Comparison of ENCODE assay signal across 8 cellular contexts in genomic region chr7:28922618-28923331, GRCh38. TPM values are rescaled to one million over a fixed set of nuclear protein-coding genes. Genes with fewer than 3 reads are reported as not detected.
DNase-seq lines count a peak whose midpoint lies in the region; ATAC-seq and TF ChIP-seq lines count a peak whose summit lies in the region.

No MANE protein-coding gene starts in this region.

- TF ChIP-seq CTCF in coronary artery (IDR thresholded peaks at IDR 0.05) (peak; percentile 59), right lobe of liver (IDR thresholded peaks at IDR 0.05) (peak; percentile 82 to 91 (median 86))

- no peaks in the 10 kb centered on the region for H3K9me3 Mint-ChIP-seq in CD4-positive, CD25-positive, alpha-beta regulatory T cell

- TF ChIP-seq POLR2A in right lobe of liver (IDR thresholded peaks at IDR 0.05) = no peak

- peaks cover 7% of the 10 kb centered on the region for H3K4me1 ChIP-seq in CD4-positive, CD25-positive, alpha-beta regulatory T cell (ENCODE audit: control insufficient read depth, insufficient read depth, low read length, poor library complexity, severe bottlenecking)
- peaks cover 0 to 16% (median 7%) of the 10 kb centered on the region in 4 donors for H3K4me1 ChIP-seq in right lobe of liver

- DNase-seq in CD4-positive, CD25-positive, alpha-beta regulatory T cell = peak; percentile 19 to 72 (median 39)
- DNase-seq in H7 (peak; percentile 65), NCI-H345 (lab: John Stamatoyannopoulos, UW) (peak; percentile 88), coronary artery (ENCODE audit: low spot score) (no peak), right lobe of liver (peak in 2 of 3 donors; percentile 62 to 74)
- peak; percentile 73 for DNase-seq in activated CD4-positive, alpha-beta T cell treated with anti-CD3 and anti-CD28 coated beads for 48 hours
- DNase-seq in stimulated activated CD4-positive, alpha-beta T cell treated with anti-CD3 and anti-CD28 coated beads, TNF-alpha, amount 100 ng/mL, for 4 hours (ENCODE audit: low read depth in 3 of 3) = peak; percentile 10 to 28 (median 17)

- no peaks in the 10 kb centered on the region for H3K9me3 ChIP-seq in CD4-positive, CD25-positive, alpha-beta regulatory T cell (ENCODE audit: control insufficient read depth in 2 of 2, low read length in 2 of 2)
- H3K9me3 ChIP-seq in right lobe of liver = no peaks in the 10 kb centered on the region

- no peaks in the 10 kb centered on the region for H3K36me3 ChIP-seq in CD4-positive, CD25-positive, alpha-beta regulatory T cell (ENCODE audit: control insufficient read depth, insufficient read depth, low read length)
- no peaks in the 10 kb centered on the region for H3K36me3 ChIP-seq in H7 (replicated peaks; ENCODE audit: control insufficient read depth, insufficient read depth, low read length)
- H3K36me3 ChIP-seq in right lobe of liver = no peaks in the 10 kb centered on the region

- H3K4me3 Mint-ChIP-seq in CD4-positive, CD25-positive, alpha-beta regulatory T cell = peak overlapping the region in 1 of 4 donors; percentile 25

- peak overlapping the region in 1 of 3 donors; percentile 33 for H3K27ac Mint-ChIP-seq in CD4-positive, CD25-positive, alpha-beta regulatory T cell

- ATAC-seq in CD4-positive, CD25-positive, alpha-beta regulatory T cell (ENCODE audit: low read depth in 2 of 2) = peak in 1 of 2 donors; percentile 35
- peak; percentile 60 to 71 (median 68) for ATAC-seq in right lobe of liver
- ATAC-seq in GM19328 (IDR thresholded peaks at IDR 0.05; ENCODE audit: unreplicated experiment) = no peak

- 2% methylated on average over 7 of the region's 7 CpGs for WGBS in right lobe of liver (ENCODE audit: insufficient coverage, low coverage, low lambda C conversion rate, missing lambda C conversion rate)

- no peak overlapping the region for H3K4me3 ChIP-seq in CD4-positive, CD25-positive, alpha-beta regulatory T cell (ENCODE audit: low read depth, low read length)
- H3K4me3 ChIP-seq in H7 (ENCODE audit: insufficient read depth, low read depth, low read length) (no peak overlapping the region), coronary artery (peak overlapping the region; percentile 33), right lobe of liver (no peak overlapping the region)

- peaks cover 18% of the 10 kb centered on the region for H3K27me3 Mint-ChIP-seq in CD4-positive, CD25-positive, alpha-beta regulatory T cell

- intact Hi-C loops in right lobe of liver (cut with DNase I) = loop anchor here (5.0 to 10.0 kb wide), 2 partner anchors 182 to 185 kb away; no protein-coding TSS in a partner anchor

- peaks cover 5 to 22% (median 10%) of the 10 kb centered on the region in 4 donors for H3K4me1 Mint-ChIP-seq in CD4-positive, CD25-positive, alpha-beta regulatory T cell

- H3K27me3 ChIP-seq in CD4-positive, CD25-positive, alpha-beta regulatory T cell (ENCODE audit: control insufficient read depth, insufficient read depth, low read length) = peaks cover 7% of the 10 kb centered on the region
- H3K27me3 ChIP-seq in H7 (ENCODE audit: control insufficient read depth, insufficient read depth, low read length) = peaks cover 4% of the 10 kb centered on the region; the same call in 1 of the 2 replicates
- H3K27me3 ChIP-seq in right lobe of liver = no peaks in the 10 kb centered on the region

- no peak overlapping the region for H3K27ac ChIP-seq in CD4-positive, CD25-positive, alpha-beta regulatory T cell (ENCODE audit: insufficient read depth, low read length, poor library complexity, severe bottlenecking)
- H3K27ac ChIP-seq in coronary artery = no peak overlapping the region
- no peak overlapping the region for H3K27ac ChIP-seq in right lobe of liver

- H3K36me3 Mint-ChIP-seq in CD4-positive, CD25-positive, alpha-beta regulatory T cell = no peaks in the 10 kb centered on the region

RNA-seq across cellular contexts. Expression of gene TRIL, which starts 35.4 kb away (rescaled TPM):
- not detected for total RNA-seq in CD4-positive, CD25-positive, alpha-beta regulatory T cell
- not detected for polyA plus RNA-seq in CD4-positive, CD25-positive, alpha-beta regulatory T cell
- total RNA-seq in H7 (2014; rRNA removed; shearing (Covaris generic)) = 1.5 and 2.2 TPM in 2 replicates
- total RNA-seq in right lobe of liver = under 1 TPM; 0.12 to 0.29 (median 0.21) TPM
